Comparison of ENCODE assay signal across 1 cellular context in the genomic region with DNA sequence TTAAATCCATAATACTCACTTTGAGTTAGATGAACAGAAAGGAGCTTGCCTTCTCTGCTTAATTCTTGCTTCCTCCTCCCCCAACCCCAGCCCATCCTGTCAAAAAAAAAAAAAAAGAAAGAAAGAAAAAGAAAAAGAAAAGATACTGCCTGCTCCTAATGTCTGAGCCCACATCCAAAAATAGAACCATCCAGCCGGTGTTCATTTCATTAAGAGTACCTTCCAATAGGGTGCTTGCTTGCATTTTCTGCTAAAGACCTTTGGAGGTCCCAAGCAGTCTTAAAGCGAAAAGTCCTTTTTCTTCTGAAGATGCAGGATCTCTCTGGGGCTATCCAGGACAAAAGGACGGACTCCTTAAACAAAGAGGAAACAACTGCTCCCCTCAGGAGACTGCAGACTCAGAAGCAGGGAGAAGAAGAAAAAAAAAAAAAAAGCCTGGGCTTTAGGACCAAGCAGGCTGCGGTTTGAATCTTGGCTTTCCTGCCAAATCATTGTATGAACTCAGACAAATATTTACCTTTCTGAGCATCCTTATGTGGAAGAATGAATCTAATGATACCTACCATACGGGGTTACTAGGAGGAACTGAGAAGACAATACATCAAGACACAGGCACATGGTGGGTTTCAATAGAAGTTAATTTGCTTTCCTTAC.
A peak's percentile ranks its signal among the peaks of the same experiment; 100 is the strongest.
TF ChIP-seq lines count a peak whose summit lies in the region.

No MANE protein-coding gene starts in this region.

TF ChIP-seq in H1, 55 proteins besides CTCF, POLR2A, EP300 and RAD21:
- TF ChIP-seq GTF2F1 (IDR thresholded peaks at IDR 0.05; ENCODE audit: borderline replicate concordance, low read depth, low read length) (no peak), JUND (IDR thresholded peaks at IDR 0.05; ENCODE audit: low read length) (no peak), FOSL1 (IDR thresholded peaks at IDR 0.05; ENCODE audit: insufficient read depth, low read depth, low read length) (peak; percentile 81; the same call in 1 of the 2 replicates)
